ENCODE assay signal across 1 cellular context in the genomic region with DNA sequence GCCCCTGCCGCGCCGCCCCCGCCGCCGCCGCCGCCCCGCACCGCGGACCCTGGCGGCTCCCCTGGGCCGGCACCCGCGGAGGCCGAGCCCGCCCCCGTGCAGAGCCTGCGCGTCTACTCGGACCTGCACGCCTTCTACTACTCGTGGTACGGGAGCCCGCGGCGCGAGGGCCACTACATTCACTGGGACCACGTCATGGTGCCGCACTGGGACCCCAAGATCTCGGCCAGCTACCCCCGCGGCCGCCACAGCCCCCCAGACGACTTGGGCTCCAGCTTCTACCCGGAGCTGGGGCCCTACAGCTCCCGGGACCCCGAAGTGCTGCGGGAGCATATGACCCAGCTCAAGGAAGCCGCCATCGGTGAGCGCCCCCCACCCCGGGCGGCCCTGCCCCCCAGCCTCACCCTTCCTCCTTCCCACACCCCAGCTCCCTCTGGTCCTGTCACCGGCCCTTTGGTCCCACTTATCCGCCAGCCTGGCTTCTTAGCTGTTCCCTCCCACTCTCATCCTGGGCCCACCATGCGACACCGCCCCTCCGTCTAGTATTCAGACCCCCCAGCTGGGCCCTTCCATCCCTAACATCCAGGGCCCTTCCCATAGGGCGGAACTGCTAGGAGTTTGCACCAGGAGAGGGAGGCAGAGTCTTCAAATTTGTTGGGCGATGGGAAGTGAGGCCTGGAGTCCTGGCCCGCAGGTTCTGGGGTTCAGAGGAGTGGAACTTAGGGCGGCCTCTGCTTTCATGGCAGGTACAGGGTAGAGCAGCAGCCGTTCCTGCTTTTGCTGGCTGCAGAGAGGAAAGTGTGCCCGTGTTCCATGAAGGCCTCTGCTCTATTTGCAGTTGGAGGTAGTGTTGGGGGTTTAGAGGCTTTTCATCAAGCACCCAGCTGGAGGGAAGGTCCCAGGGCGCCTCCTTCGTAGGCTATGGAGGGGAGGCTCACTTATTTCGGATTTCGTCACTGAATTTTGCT.
A peak's percentile ranks its signal among the peaks of the same experiment; 100 is the strongest.
TF ChIP-seq lines count a peak whose summit lies in the region.

No MANE protein-coding gene starts in this region.

TF ChIP-seq in HepG2, 621 proteins besides CTCF, POLR2A, EP300 and RAD21 (continues in another document):
- TF ChIP-seq, protein P1, sequence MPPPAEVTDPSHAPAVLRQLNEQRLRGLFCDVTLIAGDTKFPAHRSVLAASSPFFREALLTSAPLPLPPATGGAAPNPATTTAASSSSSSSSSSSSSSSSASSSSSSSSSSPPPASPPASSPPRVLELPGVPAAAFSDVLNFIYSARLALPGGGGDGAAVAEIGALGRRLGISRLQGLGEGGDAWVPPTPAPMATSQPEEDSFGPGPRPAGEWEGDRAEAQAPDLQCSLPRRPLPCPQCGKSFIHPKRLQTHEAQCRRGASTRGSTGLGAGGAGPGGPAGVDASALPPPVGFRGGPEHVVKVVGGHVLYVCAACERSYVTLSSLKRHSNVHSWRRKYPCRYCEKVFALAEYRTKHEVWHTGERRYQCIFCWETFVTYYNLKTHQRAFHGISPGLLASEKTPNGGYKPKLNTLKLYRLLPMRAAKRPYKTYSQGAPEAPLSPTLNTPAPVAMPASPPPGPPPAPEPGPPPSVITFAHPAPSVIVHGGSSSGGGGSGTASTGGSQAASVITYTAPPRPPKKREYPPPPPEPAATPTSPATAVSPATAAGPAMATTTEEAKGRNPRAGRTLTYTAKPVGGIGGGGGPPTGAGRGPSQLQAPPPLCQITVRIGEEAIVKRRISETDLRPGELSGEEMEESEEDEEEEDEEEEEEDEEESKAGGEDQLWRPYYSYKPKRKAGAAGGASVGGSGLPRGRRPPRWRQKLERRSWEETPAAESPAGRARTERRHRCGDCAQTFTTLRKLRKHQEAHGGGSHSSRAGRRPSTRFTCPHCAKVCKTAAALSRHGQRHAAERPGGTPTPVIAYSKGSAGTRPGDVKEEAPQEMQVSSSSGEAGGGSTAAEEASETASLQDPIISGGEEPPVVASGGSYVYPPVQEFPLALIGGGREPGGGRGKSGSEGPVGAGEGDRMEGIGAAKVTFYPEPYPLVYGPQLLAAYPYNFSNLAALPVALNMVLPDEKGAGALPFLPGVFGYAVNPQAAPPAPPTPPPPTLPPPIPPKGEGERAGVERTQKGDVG (CRISPR knock-in tag; IDR thresholded peaks at IDR 0.05; ENCODE audit: borderline replicate concordance) = 0 out of 2 replicates have a peak, but pooled peaks have one; percentile 14
- TF ChIP-seq PHF8 (CRISPR knock-in tag; IDR thresholded peaks at IDR 0.05) (peak; percentile 41), ZNF232 (CRISPR knock-in tag; IDR thresholded peaks at IDR 0.05; ENCODE audit: borderline replicate concordance) (no peak), ZNF615 (CRISPR knock-in tag; IDR thresholded peaks at IDR 0.05; ENCODE audit: borderline replicate concordance) (no peak), GATAD1 (CRISPR knock-in tag; IDR thresholded peaks at IDR 0.05) (no peak), ZNF891 (CRISPR knock-in tag; IDR thresholded peaks at IDR 0.05) (no peak), ATF7 (IDR thresholded peaks at IDR 0.05) (no peak), ATF7 (CRISPR knock-in tag; IDR thresholded peaks at IDR 0.05) (no peak), ZSCAN20 (CRISPR knock-in tag; IDR thresholded peaks at IDR 0.05; ENCODE audit: borderline replicate concordance) (no peak), ZNF768 (CRISPR knock-in tag; IDR thresholded peaks at IDR 0.05) (0 out of 2 replicates have a peak, but pooled peaks have one; percentile 6), DMAP1 (CRISPR knock-in tag; IDR thresholded peaks at IDR 0.05) (no peak), PCBP2 (optimal IDR thresholded peaks at IDR 0.05; ENCODE audit: low read depth, low read length, poor library complexity, severe bottlenecking) (no peak), ZNF501 (CRISPR knock-in tag; IDR thresholded peaks at IDR 0.05) (no peak), ZNF772 (CRISPR knock-in tag; IDR thresholded peaks at IDR 0.05) (no peak), STAG1 (CRISPR knock-in tag; IDR thresholded peaks at IDR 0.05) (peak; percentile 59), GPN1 (CRISPR knock-in tag; IDR thresholded peaks at IDR 0.05; ENCODE audit: borderline replicate concordance) (no peak), RNF2 (conservative IDR thresholded peaks at IDR 0.05; ENCODE audit: low read depth) (no peak), KLF13 (CRISPR knock-in tag; IDR thresholded peaks at IDR 0.05) (no peak), TBX3 (IDR thresholded peaks at IDR 0.05; ENCODE audit: borderline replicate concordance) (no peak), KDM5B (CRISPR knock-in tag; IDR thresholded peaks at IDR 0.05; ENCODE audit: borderline replicate concordance) (peak; percentile 17; the same call in 1 of the 2 replicates), ZC3H13 (CRISPR knock-in tag; IDR thresholded peaks at IDR 0.05) (no peak), NRL (CRISPR knock-in tag; IDR thresholded peaks at IDR 0.05; ENCODE audit: borderline replicate concordance) (0 out of 2 replicates have a peak, but pooled peaks have one; percentile 25), SAP130 (CRISPR knock-in tag; IDR thresholded peaks at IDR 0.05; ENCODE audit: low read depth) (peak; percentile 33; the same call in 1 of the 2 replicates), PTBP1 (IDR thresholded peaks at IDR 0.05; ENCODE audit: low read depth, low read length, poor library complexity, severe bottlenecking) (no peak), EHMT2 (IDR thresholded peaks at IDR 0.05; ENCODE audit: borderline replicate concordance, low read depth, low read length) (no peak), SNRNP70 (IDR thresholded peaks at IDR 0.05; ENCODE audit: low read depth, low read length) (no peak), ZMYM4 (CRISPR knock-in tag; IDR thresholded peaks at IDR 0.05) (no peak)
- TF ChIP-seq, protein P2, sequence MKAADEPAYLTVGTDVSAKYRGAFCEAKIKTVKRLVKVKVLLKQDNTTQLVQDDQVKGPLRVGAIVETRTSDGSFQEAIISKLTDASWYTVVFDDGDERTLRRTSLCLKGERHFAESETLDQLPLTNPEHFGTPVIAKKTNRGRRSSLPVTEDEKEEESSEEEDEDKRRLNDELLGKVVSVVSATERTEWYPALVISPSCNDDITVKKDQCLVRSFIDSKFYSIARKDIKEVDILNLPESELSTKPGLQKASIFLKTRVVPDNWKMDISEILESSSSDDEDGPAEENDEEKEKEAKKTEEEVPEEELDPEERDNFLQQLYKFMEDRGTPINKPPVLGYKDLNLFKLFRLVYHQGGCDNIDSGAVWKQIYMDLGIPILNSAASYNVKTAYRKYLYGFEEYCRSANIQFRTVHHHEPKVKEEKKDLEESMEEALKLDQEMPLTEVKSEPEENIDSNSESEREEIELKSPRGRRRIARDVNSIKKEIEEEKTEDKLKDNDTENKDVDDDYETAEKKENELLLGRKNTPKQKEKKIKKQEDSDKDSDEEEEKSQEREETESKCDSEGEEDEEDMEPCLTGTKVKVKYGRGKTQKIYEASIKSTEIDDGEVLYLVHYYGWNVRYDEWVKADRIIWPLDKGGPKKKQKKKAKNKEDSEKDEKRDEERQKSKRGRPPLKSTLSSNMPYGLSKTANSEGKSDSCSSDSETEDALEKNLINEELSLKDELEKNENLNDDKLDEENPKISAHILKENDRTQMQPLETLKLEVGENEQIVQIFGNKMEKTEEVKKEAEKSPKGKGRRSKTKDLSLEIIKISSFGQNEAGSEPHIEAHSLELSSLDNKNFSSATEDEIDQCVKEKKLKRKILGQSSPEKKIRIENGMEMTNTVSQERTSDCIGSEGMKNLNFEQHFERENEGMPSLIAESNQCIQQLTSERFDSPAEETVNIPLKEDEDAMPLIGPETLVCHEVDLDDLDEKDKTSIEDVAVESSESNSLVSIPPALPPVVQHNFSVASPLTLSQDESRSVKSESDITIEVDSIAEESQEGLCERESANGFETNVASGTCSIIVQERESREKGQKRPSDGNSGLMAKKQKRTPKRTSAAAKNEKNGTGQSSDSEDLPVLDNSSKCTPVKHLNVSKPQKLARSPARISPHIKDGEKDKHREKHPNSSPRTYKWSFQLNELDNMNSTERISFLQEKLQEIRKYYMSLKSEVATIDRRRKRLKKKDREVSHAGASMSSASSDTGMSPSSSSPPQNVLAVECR (CRISPR knock-in tag; IDR thresholded peaks at IDR 0.05; ENCODE audit: borderline replicate concordance) = peak; percentile 10
- TF ChIP-seq, protein P3, sequence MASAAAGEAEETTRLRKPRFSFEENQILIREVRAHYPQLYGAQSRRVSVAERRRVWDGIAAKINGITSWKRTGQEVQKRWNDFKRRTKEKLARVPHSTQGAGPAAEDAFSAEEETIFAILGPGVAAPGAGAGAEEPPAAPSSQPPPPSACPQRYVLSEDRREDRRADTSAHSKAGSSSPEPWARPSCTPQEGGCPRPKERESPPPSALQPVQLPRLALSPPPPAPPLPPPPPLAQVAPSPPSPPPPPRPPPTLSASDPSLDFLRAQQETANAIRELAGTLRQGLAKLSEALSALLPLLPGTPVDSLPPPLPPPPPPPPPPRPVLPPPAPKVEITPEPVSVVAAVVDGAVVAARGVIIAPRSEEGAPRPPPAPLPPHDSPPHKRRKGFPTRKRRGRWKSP (CRISPR knock-in tag; IDR thresholded peaks at IDR 0.05) = 0 out of 2 replicates have a peak, but pooled peaks have one; percentile 47
- TF ChIP-seq, protein P4, sequence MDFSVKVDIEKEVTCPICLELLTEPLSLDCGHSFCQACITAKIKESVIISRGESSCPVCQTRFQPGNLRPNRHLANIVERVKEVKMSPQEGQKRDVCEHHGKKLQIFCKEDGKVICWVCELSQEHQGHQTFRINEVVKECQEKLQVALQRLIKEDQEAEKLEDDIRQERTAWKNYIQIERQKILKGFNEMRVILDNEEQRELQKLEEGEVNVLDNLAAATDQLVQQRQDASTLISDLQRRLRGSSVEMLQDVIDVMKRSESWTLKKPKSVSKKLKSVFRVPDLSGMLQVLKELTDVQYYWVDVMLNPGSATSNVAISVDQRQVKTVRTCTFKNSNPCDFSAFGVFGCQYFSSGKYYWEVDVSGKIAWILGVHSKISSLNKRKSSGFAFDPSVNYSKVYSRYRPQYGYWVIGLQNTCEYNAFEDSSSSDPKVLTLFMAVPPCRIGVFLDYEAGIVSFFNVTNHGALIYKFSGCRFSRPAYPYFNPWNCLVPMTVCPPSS (IDR thresholded peaks at IDR 0.05) = no peak
- TF ChIP-seq, protein P5, sequence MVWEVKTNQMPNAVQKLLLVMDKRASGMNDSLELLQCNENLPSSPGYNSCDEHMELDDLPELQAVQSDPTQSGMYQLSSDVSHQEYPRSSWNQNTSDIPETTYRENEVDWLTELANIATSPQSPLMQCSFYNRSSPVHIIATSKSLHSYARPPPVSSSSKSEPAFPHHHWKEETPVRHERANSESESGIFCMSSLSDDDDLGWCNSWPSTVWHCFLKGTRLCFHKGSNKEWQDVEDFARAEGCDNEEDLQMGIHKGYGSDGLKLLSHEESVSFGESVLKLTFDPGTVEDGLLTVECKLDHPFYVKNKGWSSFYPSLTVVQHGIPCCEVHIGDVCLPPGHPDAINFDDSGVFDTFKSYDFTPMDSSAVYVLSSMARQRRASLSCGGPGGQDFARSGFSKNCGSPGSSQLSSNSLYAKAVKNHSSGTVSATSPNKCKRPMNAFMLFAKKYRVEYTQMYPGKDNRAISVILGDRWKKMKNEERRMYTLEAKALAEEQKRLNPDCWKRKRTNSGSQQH (CRISPR knock-in tag; IDR thresholded peaks at IDR 0.05; ENCODE audit: low read depth) = no peak
- TF ChIP-seq, protein P6, sequence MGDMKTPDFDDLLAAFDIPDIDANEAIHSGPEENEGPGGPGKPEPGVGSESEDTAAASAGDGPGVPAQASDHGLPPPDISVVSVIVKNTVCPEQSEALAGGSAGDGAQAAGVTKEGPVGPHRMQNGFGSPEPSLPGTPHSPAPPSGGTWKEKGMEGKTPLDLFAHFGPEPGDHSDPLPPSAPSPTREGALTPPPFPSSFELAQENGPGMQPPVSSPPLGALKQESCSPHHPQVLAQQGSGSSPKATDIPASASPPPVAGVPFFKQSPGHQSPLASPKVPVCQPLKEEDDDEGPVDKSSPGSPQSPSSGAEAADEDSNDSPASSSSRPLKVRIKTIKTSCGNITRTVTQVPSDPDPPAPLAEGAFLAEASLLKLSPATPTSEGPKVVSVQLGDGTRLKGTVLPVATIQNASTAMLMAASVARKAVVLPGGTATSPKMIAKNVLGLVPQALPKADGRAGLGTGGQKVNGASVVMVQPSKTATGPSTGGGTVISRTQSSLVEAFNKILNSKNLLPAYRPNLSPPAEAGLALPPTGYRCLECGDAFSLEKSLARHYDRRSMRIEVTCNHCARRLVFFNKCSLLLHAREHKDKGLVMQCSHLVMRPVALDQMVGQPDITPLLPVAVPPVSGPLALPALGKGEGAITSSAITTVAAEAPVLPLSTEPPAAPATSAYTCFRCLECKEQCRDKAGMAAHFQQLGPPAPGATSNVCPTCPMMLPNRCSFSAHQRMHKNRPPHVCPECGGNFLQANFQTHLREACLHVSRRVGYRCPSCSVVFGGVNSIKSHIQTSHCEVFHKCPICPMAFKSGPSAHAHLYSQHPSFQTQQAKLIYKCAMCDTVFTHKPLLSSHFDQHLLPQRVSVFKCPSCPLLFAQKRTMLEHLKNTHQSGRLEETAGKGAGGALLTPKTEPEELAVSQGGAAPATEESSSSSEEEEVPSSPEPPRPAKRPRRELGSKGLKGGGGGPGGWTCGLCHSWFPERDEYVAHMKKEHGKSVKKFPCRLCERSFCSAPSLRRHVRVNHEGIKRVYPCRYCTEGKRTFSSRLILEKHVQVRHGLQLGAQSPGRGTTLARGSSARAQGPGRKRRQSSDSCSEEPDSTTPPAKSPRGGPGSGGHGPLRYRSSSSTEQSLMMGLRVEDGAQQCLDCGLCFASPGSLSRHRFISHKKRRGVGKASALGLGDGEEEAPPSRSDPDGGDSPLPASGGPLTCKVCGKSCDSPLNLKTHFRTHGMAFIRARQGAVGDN (CRISPR knock-in tag; IDR thresholded peaks at IDR 0.05) = peak; percentile 33
- TF ChIP-seq, protein P7, sequence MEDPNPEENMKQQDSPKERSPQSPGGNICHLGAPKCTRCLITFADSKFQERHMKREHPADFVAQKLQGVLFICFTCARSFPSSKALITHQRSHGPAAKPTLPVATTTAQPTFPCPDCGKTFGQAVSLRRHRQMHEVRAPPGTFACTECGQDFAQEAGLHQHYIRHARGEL (CRISPR knock-in tag; IDR thresholded peaks at IDR 0.05) = no peak
- TF ChIP-seq, protein P8, sequence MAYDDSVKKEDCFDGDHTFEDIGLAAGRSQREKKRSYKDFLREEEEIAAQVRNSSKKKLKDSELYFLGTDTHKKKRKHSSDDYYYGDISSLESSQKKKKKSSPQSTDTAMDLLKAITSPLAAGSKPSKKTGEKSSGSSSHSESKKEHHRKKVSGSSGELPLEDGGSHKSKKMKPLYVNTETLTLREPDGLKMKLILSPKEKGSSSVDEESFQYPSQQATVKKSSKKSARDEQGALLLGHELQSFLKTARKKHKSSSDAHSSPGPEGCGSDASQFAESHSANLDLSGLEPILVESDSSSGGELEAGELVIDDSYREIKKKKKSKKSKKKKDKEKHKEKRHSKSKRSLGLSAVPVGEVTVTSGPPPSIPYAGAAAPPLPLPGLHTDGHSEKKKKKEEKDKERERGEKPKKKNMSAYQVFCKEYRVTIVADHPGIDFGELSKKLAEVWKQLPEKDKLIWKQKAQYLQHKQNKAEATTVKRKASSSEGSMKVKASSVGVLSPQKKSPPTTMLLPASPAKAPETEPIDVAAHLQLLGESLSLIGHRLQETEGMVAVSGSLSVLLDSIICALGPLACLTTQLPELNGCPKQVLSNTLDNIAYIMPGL (CRISPR knock-in tag; IDR thresholded peaks at IDR 0.05; ENCODE audit: borderline replicate concordance in 1 of 2, low read depth in 1 of 2) = peak in 1 of 2 experiments; percentile 60; a peak in 1 of 4 replicates
